In genomic region chr2:241324775-241325174, GRCh38 we compare ENCODE assay signal across 18 cellular contexts. TPM values are rescaled to one million over a fixed set of nuclear protein-coding genes. Genes with fewer than 3 reads are reported as not detected.
DNase-seq lines count a peak whose midpoint lies in the region; ATAC-seq and TF ChIP-seq lines count a peak whose summit lies in the region.
"Had no signal": no experiment of that assay in that cellular context is flagged by ENCODE, and none has a peak within 500 bp of the region (broad histone marks: within the 10 kb centered on the region; RNA-seq: fewer than 3 reads in every experiment).

No MANE protein-coding gene starts in this region.

- intact Hi-C loops in OCI-LY7 (cut with micrococcal nuclease; ENCODE audit: unreplicated experiment) = no loop called here

- no peaks in the 10 kb centered on the region for H3K9me2 ChIP-seq in OCI-LY7 (ENCODE audit: insufficient read depth, low read length)

- H3K4me1 Mint-ChIP-seq in stimulated activated memory B cell treated with anti-CD40 and anti-IgM and Interleukin-4, amounts not matched to agents 10 μg/mL and 1 μg/mL and 100 μg/mL, for 72 hours = peaks cover 47% of the 10 kb centered on the region

- peak overlapping the region; percentile 58 for H3K4me3 Mint-ChIP-seq in stimulated activated memory B cell treated with anti-CD40 and anti-IgM and Interleukin-4, amounts not matched to agents 10 μg/mL and 1 μg/mL and 100 μg/mL, for 72 hours
- H3K4me3 Mint-ChIP-seq: CD4-positive, CD25-positive, alpha-beta regulatory T cell; natural killer cell treated with Interleukin-12 subunit alpha and Interleukin-12 subunit beta and Interleukin-15 and Interleukin-18, amount 100 ng/mL, for 72 hours had no signal

- H3K4me3 ChIP-seq in OCI-LY7 (ENCODE audit: low read depth, low read length, poor library complexity, severe bottlenecking) = no peak overlapping the region

- peaks cover 54% of the 10 kb centered on the region for H3K4me1 ChIP-seq in OCI-LY7 (ENCODE audit: insufficient read depth, low read length, poor library complexity, severe bottlenecking)

- no peaks in the 10 kb centered on the region for H3K9me3 Mint-ChIP-seq in stimulated activated memory B cell treated with anti-CD40 and anti-IgM and Interleukin-4, amounts not matched to agents 10 μg/mL and 1 μg/mL and 100 μg/mL, for 72 hours
- H3K9me3 Mint-ChIP-seq: natural killer cell treated with Interleukin-12 subunit alpha and Interleukin-12 subunit beta and Interleukin-15 and Interleukin-18, amount 100 ng/mL, for 72 hours had no signal

- H4K20me1 ChIP-seq in OCI-LY7 (ENCODE audit: insufficient read depth, low read length) = peaks cover 38% of the 10 kb centered on the region

- peaks cover 61% of the 10 kb centered on the region for H3K36me3 Mint-ChIP-seq in stimulated activated memory B cell treated with anti-CD40 and anti-IgM and Interleukin-4, amounts not matched to agents 10 μg/mL and 1 μg/mL and 100 μg/mL, for 72 hours

- H3K9me3 ChIP-seq in OCI-LY7 (ENCODE audit: low read length) = no peaks in the 10 kb centered on the region

- POLR2A ChIA-PET in OCI-LY7 (lab: Charles Lee) (interaction anchor here (0.7 kb wide), 2 partner anchors 11 to 74 kb away, joined by 3 to 4 read pairs; no protein-coding TSS in a partner anchor), GM10248 (lab: Yijun Ruan, JAX) (interaction anchor here (0.7 to 1.2 kb wide), 2 partner anchors 10 to 229 kb away, joined by 4 to 7 read pairs; partner anchors contain the start of gene HDLBP)

- peaks cover 92% of the 10 kb centered on the region for H3K36me3 ChIP-seq in OCI-LY7 (ENCODE audit: insufficient read depth, low read length)

- CTCF ChIA-PET in OCI-LY7 (lab: Charles Lee; ENCODE audit: unreplicated experiment) (no interaction called here), GM10248 (lab: Yijun Ruan, JAX) (interaction anchor here (0.8 kb wide), 1 partner anchor 10 kb away, joined by 3 read pairs; the partner anchor contains the start of genes HDLBP and SEPTIN2)

- H2AFZ ChIP-seq in OCI-LY7 (ENCODE audit: low read length) = no peak overlapping the region

- TF ChIP-seq CTCF in OCI-LY7 (conservative IDR thresholded peaks at IDR 0.05; ENCODE audit: low read length) = no peak
- TF ChIP-seq CTCF in GM10248 (IDR thresholded peaks at IDR 0.05; ENCODE audit: control extremely low read depth, extremely low read depth, low read depth, missing control alignments) = no peak

- no TSS peak for BruUV-seq in OCI-LY7 (replicated peaks; lab: Mats Ljungman, UMichigan)

- H3K27ac ChIP-seq in OCI-LY7 (ENCODE audit: low read depth, low read length, poor library complexity, severe bottlenecking) = peak overlapping the region; percentile 29

- H3K27ac Mint-ChIP-seq in stimulated activated memory B cell treated with anti-CD40 and anti-IgM and Interleukin-4, amounts not matched to agents 10 μg/mL and 1 μg/mL and 100 μg/mL, for 72 hours = peak overlapping the region; percentile 24
- H3K27ac Mint-ChIP-seq: natural killer cell treated with Interleukin-12 subunit alpha and Interleukin-12 subunit beta and Interleukin-15 and Interleukin-18, amount 100 ng/mL, for 72 hours had no signal

- peak; percentile 57 for ATAC-seq in stimulated activated memory B cell treated with anti-CD40 and anti-IgM and Interleukin-4, amounts not matched to agents 10 μg/mL and 1 μg/mL and 100 μg/mL, for 72 hours
- no peak for ATAC-seq in HG02798 (IDR thresholded peaks at IDR 0.05; ENCODE audit: poor library complexity, unreplicated experiment)
- ATAC-seq: Panc1 had no signal

- peak overlapping the region; percentile 35 for H3K4me2 ChIP-seq in OCI-LY7 (ENCODE audit: low read length)

- DNase-seq in NOMO-1 (lab: John Stamatoyannopoulos, UW; ENCODE audit: unreplicated experiment in 2 of 2) (peak; percentile 18 to 62), NOMO-1 treated with dmso at 0.1 percent for 144 hours (lab: John Stamatoyannopoulos, UW; ENCODE audit: unreplicated experiment) (no peak), OCI-LY7 (ENCODE audit: low spot score) (no peak), germinal center (ENCODE audit: low spot score) (peak; percentile 63), GM10248 (ENCODE audit: extremely low spot score) (no peak), HCEC 1CT (no peak)
- DNase-seq: activated CD4-positive, alpha-beta T cell treated with anti-CD3 and anti-CD28 coated beads for 4 hours; activated CD8-positive, alpha-beta memory T cell treated with anti-CD3 and anti-CD28 coated beads, Interleukin-2, amount 50 U/mL, for 4 hours; anterior cingulate cortex; CD4-positive, CD25-positive, alpha-beta regulatory T cell; DMS153; NCI-H1105 treated with DMSO at 0.1 percent for 48 hours; NCI-H2107; NCI-H524 had no signal

- H3K79me2 ChIP-seq in OCI-LY7 (ENCODE audit: insufficient read depth, low read depth, low read length) = peaks cover 64% of the 10 kb centered on the region

- H3K27me3 Mint-ChIP-seq in stimulated activated memory B cell treated with anti-CD40 and anti-IgM and Interleukin-4, amounts not matched to agents 10 μg/mL and 1 μg/mL and 100 μg/mL, for 72 hours = no peaks in the 10 kb centered on the region
- H3K27me3 Mint-ChIP-seq: CD4-positive, CD25-positive, alpha-beta regulatory T cell; natural killer cell treated with Interleukin-12 subunit alpha and Interleukin-12 subunit beta and Interleukin-15 and Interleukin-18, amount 100 ng/mL, for 72 hours had no signal

RNA-seq across cellular contexts. Expression of gene SEPTIN2, which starts 9.1 kb away (rescaled TPM):
- 198 and 222 TPM in 2 replicates for total RNA-seq in OCI-LY7 (2014; rRNA removed; shearing (Covaris generic))
- total RNA-seq in OCI-LY7 (2022) = 275 and 301 TPM in 2 replicates

RNA-seq across cellular contexts. Expression of gene HDLBP, which starts 9.3 kb away (rescaled TPM):
- 155 and 176 TPM in 2 replicates for total RNA-seq in OCI-LY7 (2014; rRNA removed; shearing (Covaris generic))
- total RNA-seq in OCI-LY7 (2022) = 148 and 170 TPM in 2 replicates

RNA-seq across cellular contexts. Expression of gene FARP2, which starts 31.3 kb away (rescaled TPM):
- total RNA-seq in OCI-LY7 (2014; rRNA removed; shearing (Covaris generic)) = 23.2 and 33.6 TPM in 2 replicates
- total RNA-seq in OCI-LY7 (2022) = 47.9 and 52.7 TPM in 2 replicates

Comparison
In these comparisons a context has a peak if more than half of its experiments do, and no peak if none do; other contexts are left out.
1. DNase-seq: peak in NOMO-1 (2 of 2) and germinal center (single experiment); none in NOMO-1 treated with dmso at 0.1 percent for 144 hours (single experiment), OCI-LY7 (single experiment), GM10248 (single experiment) and HCEC 1CT (single experiment).